In genomic region chr1:225651376-225651871, GRCh38 we compare ENCODE assay signal across 8 cellular contexts. TPM values are rescaled to one million over a fixed set of nuclear protein-coding genes. Genes with fewer than 3 reads are reported as not detected.
DNase-seq lines count a peak whose midpoint lies in the region; ATAC-seq and TF ChIP-seq lines count a peak whose summit lies in the region.

No MANE protein-coding gene starts in this region.

- H3K4me3 ChIP-seq in spleen, result peak overlapping the region; percentile 53 to 90 (median 76)

- TF ChIP-seq CTCF in glutamatergic neuron (IDR thresholded peaks at IDR 0.05; ENCODE audit: partially characterized antibody, unreplicated experiment) (no peak), spleen (IDR thresholded peaks at IDR 0.05 in 8 of 11, conservative IDR thresholded peaks at IDR 0.05 in 3 of 11) (no peak)

- no peaks in the 10 kb centered on the region for H3K36me3 ChIP-seq in spleen

- H3K27ac Mint-ChIP-seq in T-helper 17 cell, result peak overlapping the region; percentile 88
- H3K27ac Mint-ChIP-seq in glutamatergic neuron (ENCODE audit: unreplicated experiment), result peak overlapping the region; percentile 100

- no peak for TF ChIP-seq POLR2A in spleen (IDR thresholded peaks at IDR 0.05)

- H3K36me3 Mint-ChIP-seq in T-helper 17 cell (ENCODE audit: low read depth) (peaks cover 6% of the 10 kb centered on the region), glutamatergic neuron (ENCODE audit: unreplicated experiment) (peaks cover 7% of the 10 kb centered on the region)

- peak; percentile 41 for DNase-seq in NCI-H2227 (lab: John Stamatoyannopoulos, UW; ENCODE audit: unreplicated experiment)
- DNase-seq in NCI-H2227 treated with DMSO at 0.1 percent for 48 hours (lab: John Stamatoyannopoulos, UW), result no peak
- DNase-seq in T-helper 17 cell, result no peak
- DNase-seq in glutamatergic neuron, result no peak
- DNase-seq in spleen, result no peak
- no peak for DNase-seq in HuH-7.5 (ENCODE audit: low spot score)
- no peak for DNase-seq in AG08395 (ENCODE audit: low spot score)

- WGBS in spleen, 5 donors, result 50 to 63% (median 55%) methylated on average over 8 of the region's 8 CpGs

- H3K27me3 Mint-ChIP-seq in T-helper 17 cell (peaks cover 6% of the 10 kb centered on the region), glutamatergic neuron (ENCODE audit: unreplicated experiment) (peaks cover 11% of the 10 kb centered on the region)

- H3K27ac ChIP-seq in spleen, result peak overlapping the region in 7 of 8 donors; percentile 9 to 92 (median 88)

- peaks cover 0 to 56% (median 27%) of the 10 kb centered on the region in 6 donors for H3K4me1 ChIP-seq in spleen

- peaks cover 0 to 41% (median 0%) of the 10 kb centered on the region in 7 donors for H3K27me3 ChIP-seq in spleen (replicated peaks in 1 of 7)

- H3K9me3 ChIP-seq in T-helper 17 cell (ENCODE audit: control insufficient read depth, low read length, poor library complexity, severe bottlenecking) (no peaks in the 10 kb centered on the region), spleen (no peaks in the 10 kb centered on the region)

- H3K4me3 Mint-ChIP-seq in T-helper 17 cell (peak overlapping the region; percentile 96), glutamatergic neuron (ENCODE audit: unreplicated experiment) (peak overlapping the region; percentile 100)

- intact Hi-C loops in spleen (cut with DNase I; ENCODE audit: low total_unique reads), result loop anchor here (10.0 kb wide), 1 partner anchor 113 kb away; no protein-coding TSS in a partner anchor

- H3K4me1 Mint-ChIP-seq in T-helper 17 cell (peaks cover 10% of the 10 kb centered on the region), glutamatergic neuron (ENCODE audit: low read depth, unreplicated experiment) (peaks cover 20% of the 10 kb centered on the region)

- no peak for ATAC-seq in T-helper 17 cell
- no peak for ATAC-seq in GM19455 (IDR thresholded peaks at IDR 0.05; ENCODE audit: unreplicated experiment)

- peaks cover 21% of the 10 kb centered on the region for H3K9me3 Mint-ChIP-seq in glutamatergic neuron (ENCODE audit: unreplicated experiment)

RNA-seq across cellular contexts. Expression of gene ENAH, which starts 1.5 kb away (rescaled TPM):
- total RNA-seq in T-helper 17 cell (under 1 TPM; 0.57 to 0.73 TPM), glutamatergic neuron (ENCODE audit: unreplicated experiment) (265 TPM), spleen (10 to 100 TPM; 35.4 to 98.1 (median 55.4) TPM)
- 10 to 100 TPM in 1 of 3 donors, 1 to 10 TPM in 2; 5.1 to 17.8 (median 5.2) TPM for polyA plus RNA-seq in spleen

Comparison
In these comparisons a context has a peak if more than half of its experiments do, and no peak if none do; other contexts are left out.
1. RNA of gene ENAH, which starts 1.5 kb away (total RNA-seq): 265 TPM in glutamatergic neuron (single experiment) and 35.4 to 98.1 TPM in spleen; 0.57 to 0.73 TPM in T-helper 17 cell; every median in the first group is over 10 times any median in the second.